ENCODE assay signal across 18 cellular contexts in the genomic region with DNA sequence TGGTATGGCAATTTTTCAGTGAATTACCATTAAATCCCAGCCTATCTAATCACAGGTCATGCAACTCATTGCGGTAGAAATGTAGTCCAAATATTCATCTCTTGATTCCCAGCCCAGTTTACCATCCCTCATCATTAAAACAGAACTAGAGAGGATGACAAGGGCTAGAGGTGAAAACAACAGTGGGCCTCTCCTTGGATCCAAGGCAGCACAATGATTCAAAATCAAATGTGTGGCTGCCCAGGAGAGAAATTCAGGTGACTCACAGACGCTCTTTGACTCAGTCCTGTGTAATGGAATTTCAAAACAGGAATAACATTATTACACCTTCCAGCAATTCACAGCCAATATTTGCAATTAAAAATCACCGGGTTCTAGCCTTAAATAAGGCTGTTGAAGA.
DNase-seq lines count a peak whose midpoint lies in the region; ATAC-seq and TF ChIP-seq lines count a peak whose summit lies in the region.
"Had no signal": no experiment of that assay in that cellular context is flagged by ENCODE, and none has a peak within 500 bp of the region (broad histone marks: within the 10 kb centered on the region; RNA-seq: fewer than 3 reads in every experiment).

No MANE protein-coding gene starts in this region.

- 0 out of 2 replicates have a peak overlapping the region, but pooled peaks have one; percentile 32 for H2AFZ ChIP-seq in PC-3 (ENCODE audit: low read length)
- no peak overlapping the region for H2AFZ ChIP-seq in trophoblast cell (ENCODE audit: insufficient read depth, low read length, poor library complexity)

- no peak overlapping the region for H2BK5ac ChIP-seq in trophoblast cell (ENCODE audit: low read depth, low read length, poor library complexity)

- intact Hi-C loops in PC-3 (cut with micrococcal nuclease): no loop called here

- no peak overlapping the region for H3K27ac Mint-ChIP-seq in activated CD8-positive, alpha-beta memory T cell treated with anti-CD3 and anti-CD28 coated beads, Interleukin-2, amount 10 ng/mL, durations not matched to agents 7 days and 5 days

- WGBS in trophoblast cell (ENCODE audit: extremely low coverage, insufficient coverage, insufficient read length): no CpG with 5 or more reads among the region's 3 CpGs

- H3K36me3 Mint-ChIP-seq in activated CD8-positive, alpha-beta memory T cell treated with anti-CD3 and anti-CD28 coated beads, Interleukin-2, amount 10 ng/mL, durations not matched to agents 7 days and 5 days: no peaks in the 10 kb centered on the region

- H3K27ac ChIP-seq in PC-3 (ENCODE audit: low read length) (no peak overlapping the region), trophoblast cell (ENCODE audit: low read depth, low read length) (no peak overlapping the region)
- H3K27ac ChIP-seq: HL-60 had no signal

- H3K4me2 ChIP-seq in PC-3 (ENCODE audit: low read length) (peak overlapping the region; percentile 39), trophoblast cell (ENCODE audit: low read length) (no peak overlapping the region)

- no peak overlapping the region for H3K18ac ChIP-seq in trophoblast cell (ENCODE audit: low read length)

- no peaks in the 10 kb centered on the region for H3K79me1 ChIP-seq in trophoblast cell (ENCODE audit: low read length)

- no peaks in the 10 kb centered on the region for H3K79me2 ChIP-seq in PC-3 (ENCODE audit: low read length)
- no peaks in the 10 kb centered on the region for H3K79me2 ChIP-seq in trophoblast cell (ENCODE audit: control insufficient read depth, insufficient read depth, low read length, poor library complexity)

- H3F3A ChIP-seq in PC-3 (ENCODE audit: low read length, unreplicated experiment): no peaks in the 10 kb centered on the region

- H3K9ac ChIP-seq in PC-3 (ENCODE audit: low read length): no peak overlapping the region
- no peak overlapping the region for H3K9ac ChIP-seq in trophoblast cell (ENCODE audit: low read length)

- no peak overlapping the region for H2BK12ac ChIP-seq in trophoblast cell (ENCODE audit: low read length)

- CTCF ChIA-PET in PC-3 (lab: Charles Lee): no interaction called here
- CTCF ChIA-PET in activated CD8-positive, alpha-beta memory T cell treated with anti-CD3 and anti-CD28 coated beads, Interleukin-2, amount 10 ng/mL, durations not matched to agents 7 days and 5 days (lab: Charles Lee): no interaction called here

- H2AK5ac ChIP-seq in trophoblast cell (ENCODE audit: low read length): no peak overlapping the region

- POLR2A ChIA-PET in PC-3 (lab: Charles Lee; ENCODE audit: unreplicated experiment): no interaction called here

- no peaks in the 10 kb centered on the region for H3K9me2 ChIP-seq in PC-3 (replicated peaks; ENCODE audit: low read length)

- no peaks in the 10 kb centered on the region for H3K27me3 Mint-ChIP-seq in activated CD8-positive, alpha-beta memory T cell treated with anti-CD3 and anti-CD28 coated beads, Interleukin-2, amount 10 ng/mL, durations not matched to agents 7 days and 5 days

- no peak overlapping the region for H3K4me3 ChIP-seq in PC-3 (ENCODE audit: low read length)
- no peak overlapping the region for H3K4me3 ChIP-seq in trophoblast cell (ENCODE audit: low read depth, low read length)

- no peak overlapping the region for H3K4ac ChIP-seq in trophoblast cell (ENCODE audit: low read depth, low read length)

- H3K14ac ChIP-seq in trophoblast cell (ENCODE audit: low read length): no peak overlapping the region

- no peak overlapping the region for H4K8ac ChIP-seq in trophoblast cell (ENCODE audit: low read depth, low read length)

- no peak overlapping the region for H2BK120ac ChIP-seq in trophoblast cell (ENCODE audit: insufficient read depth, low read length, poor library complexity)

- ATAC-seq in PC-3 (peak; percentile 92), GM19023 (IDR thresholded peaks at IDR 0.05; ENCODE audit: unreplicated experiment) (no peak)
- no peak for ATAC-seq in activated CD8-positive, alpha-beta memory T cell treated with anti-CD3 and anti-CD28 coated beads, Interleukin-2, amount 10 ng/mL, durations not matched to agents 7 days and 5 days

- no peak overlapping the region for H4K91ac ChIP-seq in trophoblast cell (ENCODE audit: low read depth, low read length)

- no peaks in the 10 kb centered on the region for H3K9me3 Mint-ChIP-seq in activated CD8-positive, alpha-beta memory T cell treated with anti-CD3 and anti-CD28 coated beads, Interleukin-2, amount 10 ng/mL, durations not matched to agents 7 days and 5 days (ENCODE audit: low read depth)

- TF ChIP-seq CTCF in PC-3 (conservative IDR thresholded peaks at IDR 0.05; ENCODE audit: low read depth, low read length): no peak

- DNase-seq in EH (ENCODE audit: low read depth) (peak; percentile 31), PC-3 (peak; percentile 71), dermis microvascular lymphatic vessel endothelial cell (ENCODE audit: low read depth in 2 of 2) (peak; percentile 76 to 79), trophoblast cell (peak; percentile 38 to 72), NCI-H345 treated with DMSO at 0.1 percent for 48 hours (lab: John Stamatoyannopoulos, UW; ENCODE audit: unreplicated experiment) (no peak)
- no peak for DNase-seq in activated CD8-positive, alpha-beta memory T cell treated with anti-CD3 and anti-CD28 coated beads, Interleukin-2, amount 10 ng/mL, durations not matched to agents 7 days and 5 days
- DNase-seq in activated CD4-positive, CD25-positive, alpha-beta regulatory T cell (lab: John Stamatoyannopoulos, UW): no peak
- DNase-seq: activated CD8-positive, alpha-beta memory T cell treated with anti-CD3 and anti-CD28 coated beads for 24 hours; activated naive CD4-positive, alpha-beta T cell treated with anti-CD3 and anti-CD28 coated beads, Interleukin-2, amount 50 U/mL, for 16 hours; effector CD8-positive, alpha-beta T cell; GDM1; midbrain; NCI-H2227 treated with DMSO at 0.1 percent for 48 hours; stimulated activated CD4-positive, alpha-beta T cell treated with anti-CD3 and anti-CD28 coated beads, Interleukin-2, amount 100 ng/mL, for 48 hours; stimulated activated naive CD8-positive, alpha-beta T cell treated with anti-CD3 and anti-CD28 coated beads, Interleukin-15, Interleukin-2, amounts not matched to agents 100 U/mL and 50 U/mL, for 24 hours; T-helper 9 cell had no signal

- BruUV-seq in PC-3 (replicated peaks; lab: Mats Ljungman, UMichigan): no TSS peak

- no peaks in the 10 kb centered on the region for H3K4me1 Mint-ChIP-seq in activated CD8-positive, alpha-beta memory T cell treated with anti-CD3 and anti-CD28 coated beads, Interleukin-2, amount 10 ng/mL, durations not matched to agents 7 days and 5 days

- H3K36me3 ChIP-seq in PC-3 (ENCODE audit: low read depth, low read length) (no peaks in the 10 kb centered on the region), trophoblast cell (ENCODE audit: control insufficient read depth in 1 of 2, insufficient read depth in 2 of 2, low read length in 2 of 2) (no peaks in the 10 kb centered on the region)

- H3K27me3 ChIP-seq in PC-3 (ENCODE audit: low read length) (no peaks in the 10 kb centered on the region), trophoblast cell (ENCODE audit: insufficient read depth, low read length) (no peaks in the 10 kb centered on the region)

- H3K9me3 ChIP-seq in PC-3 (ENCODE audit: low read length): no peaks in the 10 kb centered on the region
- no peaks in the 10 kb centered on the region for H3K9me3 ChIP-seq in trophoblast cell (ENCODE audit: insufficient read depth, low read depth, low read length)

- peaks cover 16% of the 10 kb centered on the region for H3K4me1 ChIP-seq in PC-3 (ENCODE audit: insufficient read depth, low read length)
- H3K4me1 ChIP-seq in trophoblast cell (ENCODE audit: control insufficient read depth in 1 of 2, insufficient read depth in 2 of 2, low read length in 2 of 2): peaks cover 0 to 3% of the 10 kb centered on the region in 2 experiments

- H4K20me1 ChIP-seq in PC-3 (ENCODE audit: low read length): no peaks in the 10 kb centered on the region

- H3K4me3 Mint-ChIP-seq in activated CD8-positive, alpha-beta memory T cell treated with anti-CD3 and anti-CD28 coated beads, Interleukin-2, amount 10 ng/mL, durations not matched to agents 7 days and 5 days: no peak overlapping the region

- H4K12ac ChIP-seq in trophoblast cell (ENCODE audit: low read depth, low read length): no peak overlapping the region

- no peak overlapping the region for H3K23ac ChIP-seq in trophoblast cell (ENCODE audit: low read length)

Comparison
In these comparisons a context has a peak if more than half of its experiments do, and no peak if none do; other contexts are left out.
1. DNase-seq: peak in EH (single experiment), PC-3 (single experiment), dermis microvascular lymphatic vessel endothelial cell (2 of 2) and trophoblast cell (2 of 2); none in activated CD8-positive, alpha-beta memory T cell treated with anti-CD3 and anti-CD28 coated beads, Interleukin-2, amount 10 ng/mL, durations not matched to agents 7 days and 5 days (single experiment), NCI-H345 treated with DMSO at 0.1 percent for 48 hours (single experiment) and activated CD4-positive, CD25-positive, alpha-beta regulatory T cell (0 of 4).